ENCODE assay signal across 9 cellular contexts in the genomic region with DNA sequence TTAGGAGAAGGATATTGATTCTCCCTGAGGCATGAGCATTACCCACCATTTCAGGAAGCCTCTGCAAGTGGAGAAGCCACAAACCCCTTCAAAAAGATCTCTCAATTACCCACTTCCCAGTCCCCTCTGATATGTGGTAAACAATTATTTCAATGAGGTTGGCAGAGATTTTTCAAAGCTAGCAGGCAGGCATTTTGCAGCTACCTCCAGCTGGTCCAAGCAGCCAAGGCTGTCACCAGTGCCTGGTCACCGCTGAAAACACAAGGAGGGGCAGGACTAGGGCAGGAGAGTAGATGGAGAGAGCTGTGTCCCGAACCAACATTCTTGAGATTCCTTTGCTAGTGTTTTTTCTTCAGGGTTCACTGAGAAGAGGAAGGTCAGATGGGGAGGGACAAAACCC. TPM values are rescaled to one million over a fixed set of nuclear protein-coding genes. Genes with fewer than 3 reads are reported as not detected.
DNase-seq lines count a peak whose midpoint lies in the region; ATAC-seq and TF ChIP-seq lines count a peak whose summit lies in the region.
"Had no signal": no experiment of that assay in that cellular context is flagged by ENCODE, and none has a peak within 500 bp of the region (broad histone marks: within the 10 kb centered on the region; RNA-seq: fewer than 3 reads in every experiment).

No MANE protein-coding gene starts in this region.

- in situ Hi-C loops in KBM-7 (cut with MboI; ENCODE audit: low pct_unique_long_range_greater_than_20kb, low sequenced_read_pairs) = no loop called here

- H3K36me3 ChIP-seq in psoas muscle (ENCODE audit: insufficient read depth in 1 of 2, low read depth in 1 of 2) (no peaks in the 10 kb centered on the region), colonic mucosa (no peaks in the 10 kb centered on the region)

- intact Hi-C loops in psoas muscle (cut with DNase I) (no loop called here), colonic mucosa (cut with DNase I) (no loop called here)

- H3K4me3 ChIP-seq in psoas muscle = no peak overlapping the region
- no peak overlapping the region for H3K4me3 ChIP-seq in colonic mucosa

- H3K27ac Mint-ChIP-seq in T-cell = peak overlapping the region in 1 of 2 donors; percentile 48

- peaks cover 19 to 20% (median 20%) of the 10 kb centered on the region in 3 donors for H3K4me1 Mint-ChIP-seq in T-cell

- H3K9me3 ChIP-seq in psoas muscle (no peaks in the 10 kb centered on the region), colonic mucosa (no peaks in the 10 kb centered on the region)

- peaks cover 7% of the 10 kb centered on the region for H3K4me1 ChIP-seq in psoas muscle
- H3K4me1 ChIP-seq in colonic mucosa = no peaks in the 10 kb centered on the region

- H3K27me3 Mint-ChIP-seq in T-cell = no peaks in the 10 kb centered on the region

- ATAC-seq in T-cell (replicated peaks in 1 of 4) = peak; percentile 29 to 84 (median 50)
- ATAC-seq in psoas muscle = no peak

- H3K9me3 Mint-ChIP-seq in T-cell = no peaks in the 10 kb centered on the region

- H3K27ac ChIP-seq in psoas muscle (peak overlapping the region; percentile 36), colonic mucosa (no peak overlapping the region)

- DNase-seq in GM03348 (ENCODE audit: low spot score) (peak; percentile 61), T-cell (no peak), glomerular visceral epithelial cell (ENCODE audit: extremely low spot score) (peak; percentile 74), psoas muscle (no peak), colonic mucosa (no peak), KBM-7 (no peak)
- DNase-seq in stimulated activated CD4-positive, alpha-beta T cell treated with anti-CD3 and anti-CD28 coated beads, Interleukin-4, amount 100 ng/mL, for 1 hour = no peak
- DNase-seq in stimulated activated CD4-positive, alpha-beta T cell treated with anti-CD3 and anti-CD28 coated beads, Interleukin-2, amount 100 ng/mL, for 48 hours = no peak
- DNase-seq: activated naive CD4-positive, alpha-beta T cell had no signal

- H3K9ac ChIP-seq in colonic mucosa (ENCODE audit: low read depth in 2 of 2, low read length in 2 of 2) = no peak overlapping the region

- POLR2A ChIA-PET in T-cell (lab: Charles Lee) = interaction anchor here in 1 of 2 donors (0.7 kb wide), 1 partner anchor 20 kb away, joined by 13 read pairs; no protein-coding TSS in a partner anchor

- peak overlapping the region in 2 of 3 donors; percentile 9 to 61 for H3K4me3 Mint-ChIP-seq in T-cell

- TF ChIP-seq CTCF in psoas muscle (IDR thresholded peaks at IDR 0.05) (no peak), colonic mucosa (IDR thresholded peaks at IDR 0.05) (no peak)

- WGBS in psoas muscle, 3 donors = 3 to 27% (median 14%) methylated on average over 2 of the region's 2 CpGs

- H3K27me3 ChIP-seq in psoas muscle (ENCODE audit: insufficient read depth in 3 of 3, low read length in 2 of 3) (no peaks in the 10 kb centered on the region), colonic mucosa (no peaks in the 10 kb centered on the region)

- H3K36me3 Mint-ChIP-seq in T-cell = peaks cover 8% of the 10 kb centered on the region

- CTCF ChIA-PET in T-cell (lab: Charles Lee) = interaction anchor here in 1 of 2 donors (0.6 kb wide), 1 partner anchor 20 kb away, joined by 3 read pairs; no protein-coding TSS in a partner anchor

RNA-seq across cellular contexts. Expression of gene APP, which starts 22.5 kb away (rescaled TPM):
- total RNA-seq in T-cell = 10 to 100 TPM; 33.7 to 44.7 (median 37.5) TPM
- total RNA-seq in psoas muscle = 100 to 1,000 TPM in 1 of 4 donors, 10 to 100 TPM in 3; 56.6 to 118 (median 77.7) TPM
- polyA plus RNA-seq in psoas muscle = 10 to 100 TPM; 37.7 to 47.8 (median 46.5) TPM
- total RNA-seq in colonic mucosa = 100 to 1,000 TPM; 506 to 721 TPM

Comparison
In these comparisons a context has a peak if more than half of its experiments do, and no peak if none do; other contexts are left out.
1. DNase-seq: peak in GM03348 (single experiment) and glomerular visceral epithelial cell (single experiment); none in T-cell (0 of 34), psoas muscle (0 of 2), stimulated activated CD4-positive, alpha-beta T cell treated with anti-CD3 and anti-CD28 coated beads, Interleukin-4, amount 100 ng/mL, for 1 hour (single experiment), colonic mucosa (single experiment), KBM-7 (single experiment) and stimulated activated CD4-positive, alpha-beta T cell treated with anti-CD3 and anti-CD28 coated beads, Interleukin-2, amount 100 ng/mL, for 48 hours (0 of 2).
2. ATAC-seq: peak in T-cell (4 of 4); none in psoas muscle (0 of 4).
3. RNA of gene APP, which starts 22.5 kb away (total RNA-seq): 506 to 721 TPM in colonic mucosa; 56.6 to 118 TPM in psoas muscle and 33.7 to 44.7 TPM in T-cell; every median in the first group is over 4 times any median in the second.